1 cellular context compared by ENCODE assay signal in the genomic region with DNA sequence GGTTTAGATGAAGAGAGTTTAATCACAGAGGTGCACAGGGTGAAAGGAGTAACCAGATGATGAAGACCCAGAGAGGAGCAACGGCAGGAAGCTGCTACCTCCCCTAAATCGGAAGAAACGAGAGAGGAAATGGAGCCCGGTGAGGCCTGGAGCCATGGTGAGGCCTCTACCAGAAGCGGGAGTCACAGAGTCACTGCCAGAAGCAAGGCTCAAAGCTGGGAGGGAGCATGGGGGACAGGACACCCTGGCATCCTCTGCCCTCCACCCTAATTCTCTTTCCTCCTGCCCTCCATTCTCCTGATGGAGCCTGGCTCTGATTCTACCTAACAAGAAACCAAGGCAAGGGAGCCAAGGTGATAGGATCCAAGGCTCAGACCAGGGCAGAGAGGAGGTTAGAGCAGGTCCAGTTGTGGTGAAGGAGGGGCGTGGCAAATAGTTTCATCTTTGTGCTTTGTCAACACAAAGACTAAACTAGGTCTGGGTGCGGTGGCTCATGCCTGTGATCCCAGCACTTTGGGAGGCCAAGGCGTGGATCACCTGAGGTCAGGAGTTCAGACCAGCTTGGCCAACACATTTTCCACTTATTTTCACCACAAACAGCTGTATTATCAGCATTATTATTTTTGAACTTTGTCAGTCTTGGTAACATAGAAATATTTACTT.
TF ChIP-seq lines count a peak whose summit lies in the region.

No MANE protein-coding gene starts in this region.

TF ChIP-seq in IMR-90, 13 proteins besides CTCF, POLR2A, EP300 and RAD21:
- TF ChIP-seq CHD1 (IDR thresholded peaks at IDR 0.05; ENCODE audit: low read depth, low read length), result no peak
- TF ChIP-seq CEBPB (IDR thresholded peaks at IDR 0.05; ENCODE audit: low read depth, low read length), result no peak
- TF ChIP-seq, protein P1, sequence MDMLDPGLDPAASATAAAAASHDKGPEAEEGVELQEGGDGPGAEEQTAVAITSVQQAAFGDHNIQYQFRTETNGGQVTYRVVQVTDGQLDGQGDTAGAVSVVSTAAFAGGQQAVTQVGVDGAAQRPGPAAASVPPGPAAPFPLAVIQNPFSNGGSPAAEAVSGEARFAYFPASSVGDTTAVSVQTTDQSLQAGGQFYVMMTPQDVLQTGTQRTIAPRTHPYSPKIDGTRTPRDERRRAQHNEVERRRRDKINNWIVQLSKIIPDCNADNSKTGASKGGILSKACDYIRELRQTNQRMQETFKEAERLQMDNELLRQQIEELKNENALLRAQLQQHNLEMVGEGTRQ (IDR thresholded peaks at IDR 0.05; ENCODE audit: low read depth, low read length), result no peak
- TF ChIP-seq SMC3 (IDR thresholded peaks at IDR 0.05; ENCODE audit: low read depth, low read length), result no peak
- no peak for TF ChIP-seq RFX5 (IDR thresholded peaks at IDR 0.05; ENCODE audit: low read depth, low read length)
- TF ChIP-seq ELK1 (IDR thresholded peaks at IDR 0.05; ENCODE audit: borderline replicate concordance, low read depth, low read length), result no peak
- no peak for TF ChIP-seq MAZ (IDR thresholded peaks at IDR 0.05; ENCODE audit: borderline replicate concordance, low read depth, low read length)
- TF ChIP-seq BHLHE40 (IDR thresholded peaks at IDR 0.05; ENCODE audit: low read depth, low read length), result no peak
- TF ChIP-seq MAFK (IDR thresholded peaks at IDR 0.05; ENCODE audit: low read depth, low read length), result no peak
- TF ChIP-seq NFE2L2 (IDR thresholded peaks at IDR 0.05; ENCODE audit: low read depth, low read length), result no peak
- TF ChIP-seq FOS (IDR thresholded peaks at IDR 0.05; ENCODE audit: low read depth, low read length), result no peak
